Comparison of ENCODE assay signal across 13 cellular contexts in the genomic region with DNA sequence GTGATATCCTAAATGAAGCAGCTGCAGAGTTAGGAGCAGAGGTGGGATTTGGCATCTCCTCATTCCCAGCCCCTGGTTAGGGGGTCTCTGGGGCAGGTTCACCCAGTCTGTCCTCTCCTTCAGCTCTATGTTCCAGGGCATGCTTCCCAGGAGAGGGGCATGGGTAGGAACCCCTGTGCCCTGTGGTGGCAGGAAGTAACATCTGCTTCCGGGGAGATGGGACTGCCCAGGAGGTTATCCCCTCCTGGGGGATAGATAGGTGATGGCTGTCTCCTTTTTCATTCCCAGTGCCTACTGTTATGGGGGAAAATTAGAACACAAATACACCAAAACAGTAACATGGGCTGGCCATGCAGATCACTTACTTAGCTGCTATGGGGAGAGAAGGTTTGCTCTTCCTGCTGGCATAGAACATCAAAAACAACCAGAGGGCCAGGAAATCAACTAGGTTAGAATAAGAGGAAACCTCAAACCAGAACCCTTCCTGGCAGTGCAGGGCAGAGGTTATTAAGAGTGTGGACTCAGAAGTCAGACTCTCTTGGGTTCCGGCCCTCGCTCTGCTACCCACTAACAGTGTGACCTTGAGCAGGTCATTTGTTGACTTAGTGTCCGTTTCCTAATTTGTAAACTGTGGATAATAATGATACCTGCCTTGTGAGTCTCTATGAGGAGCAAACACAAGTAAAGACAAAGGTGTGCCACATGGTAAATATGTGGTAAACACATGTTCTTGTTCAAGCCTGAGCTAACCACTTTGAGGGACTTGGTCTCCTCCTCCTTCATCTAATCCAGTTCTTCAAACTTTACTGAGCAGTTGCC.
DNase-seq lines count a peak whose midpoint lies in the region; ATAC-seq lines count a peak whose summit lies in the region.
"Had no signal": no experiment of that assay in that cellular context is flagged by ENCODE, and none has a peak within 500 bp of the region (broad histone marks: within the 10 kb centered on the region; RNA-seq: fewer than 3 reads in every experiment).

No MANE protein-coding gene starts in this region.

- no peaks in the 10 kb centered on the region; the same call in 1 of the 2 replicates for H3K36me3 ChIP-seq in H7 (replicated peaks; ENCODE audit: control insufficient read depth, insufficient read depth, low read length)
- H3K36me3 ChIP-seq: brain microvascular endothelial cell, thoracic aorta had no signal

- H3K27me3 Mint-ChIP-seq in stimulated activated memory B cell treated with anti-CD40 and anti-IgM and Interleukin-4, amounts not matched to agents 10 μg/mL and 1 μg/mL and 100 μg/mL, for 72 hours: no peaks in the 10 kb centered on the region

- no peak overlapping the region for H3K4me3 ChIP-seq in H7 (ENCODE audit: insufficient read depth, low read depth, low read length)
- H3K4me3 ChIP-seq: thoracic aorta had no signal

- H3K36me3 Mint-ChIP-seq in stimulated activated memory B cell treated with anti-CD40 and anti-IgM and Interleukin-4, amounts not matched to agents 10 μg/mL and 1 μg/mL and 100 μg/mL, for 72 hours: no peaks in the 10 kb centered on the region

- peak; percentile 30 for DNase-seq in activated T-cell treated with anti-CD3 and anti-CD28 coated beads, Interleukin-2, amount 50 U/mL, for 1 hour
- DNase-seq in activated T-cell treated with anti-CD3 and anti-CD28 coated beads, Interleukin-2, amount 50 U/mL, for 48 hours: no peak
- DNase-seq in Kasumi-1 (lab: John Stamatoyannopoulos, UW) (peak; percentile 72 to 75), H7 (no peak), cerebellar cortex (ENCODE audit: low spot score) (no peak), G401 (ENCODE audit: low spot score) (no peak)
- peak; percentile 71 for DNase-seq in central memory CD4-positive, alpha-beta T cell
- DNase-seq: brain microvascular endothelial cell; NCI-H1930; occipital lobe; stimulated activated CD4-positive, alpha-beta T cell treated with anti-CD3 and anti-CD28 coated beads, Interleukin-4, amount 100 ng/mL, for 1 hour had no signal

- H3K27me3 ChIP-seq in H7 (ENCODE audit: control insufficient read depth, insufficient read depth, low read length): no peaks in the 10 kb centered on the region; the same call in 1 of the 2 replicates
- H3K27me3 ChIP-seq: brain microvascular endothelial cell had no signal

- peak overlapping the region; percentile 53 for H3K27ac Mint-ChIP-seq in stimulated activated memory B cell treated with anti-CD40 and anti-IgM and Interleukin-4, amounts not matched to agents 10 μg/mL and 1 μg/mL and 100 μg/mL, for 72 hours

- H3K4me1 Mint-ChIP-seq in stimulated activated memory B cell treated with anti-CD40 and anti-IgM and Interleukin-4, amounts not matched to agents 10 μg/mL and 1 μg/mL and 100 μg/mL, for 72 hours: peaks cover 56% of the 10 kb centered on the region

- no peak overlapping the region for H3K4me3 Mint-ChIP-seq in stimulated activated memory B cell treated with anti-CD40 and anti-IgM and Interleukin-4, amounts not matched to agents 10 μg/mL and 1 μg/mL and 100 μg/mL, for 72 hours

- H3K9me3 Mint-ChIP-seq in stimulated activated memory B cell treated with anti-CD40 and anti-IgM and Interleukin-4, amounts not matched to agents 10 μg/mL and 1 μg/mL and 100 μg/mL, for 72 hours: no peaks in the 10 kb centered on the region

- peak; percentile 87 for ATAC-seq in stimulated activated memory B cell treated with anti-CD40 and anti-IgM and Interleukin-4, amounts not matched to agents 10 μg/mL and 1 μg/mL and 100 μg/mL, for 72 hours

- in situ Hi-C loops in G401 (cut with HindIII; ENCODE audit: low sequenced_read_pairs): no loop called here

Comparison
In these comparisons a context has a peak if more than half of its experiments do, and no peak if none do; other contexts are left out.
1. DNase-seq: peak in activated T-cell treated with anti-CD3 and anti-CD28 coated beads, Interleukin-2, amount 50 U/mL, for 1 hour (single experiment), Kasumi-1 (2 of 2) and central memory CD4-positive, alpha-beta T cell (single experiment); none in activated T-cell treated with anti-CD3 and anti-CD28 coated beads, Interleukin-2, amount 50 U/mL, for 48 hours (0 of 2), H7 (single experiment), cerebellar cortex (single experiment) and G401 (single experiment).